ENCODE assay signal across 16 cellular contexts in genomic region chr2:108959401-108959800, GRCh38. TPM values are rescaled to one million over a fixed set of nuclear protein-coding genes. Genes with fewer than 3 reads are reported as not detected.
A peak's percentile ranks its signal among the peaks of the same experiment; 100 is the strongest.
DNase-seq lines count a peak whose midpoint lies in the region; ATAC-seq and TF ChIP-seq lines count a peak whose summit lies in the region.
"Had no signal": no experiment of that assay in that cellular context is flagged by ENCODE, and none has a peak within 500 bp of the region (broad histone marks: within the 10 kb centered on the region; RNA-seq: fewer than 3 reads in every experiment).

No MANE protein-coding gene starts in this region.

- peaks cover 47 to 77% (median 70%) of the 10 kb centered on the region in 4 donors for H3K4me1 Mint-ChIP-seq in naive thymus-derived CD8-positive, alpha-beta T cell

- intact Hi-C loops in left ventricle myocardium superior (cut with micrococcal nuclease) (no loop called here), cardiac septum (cut with DNase I) (no loop called here)

- no peak overlapping the region for H3K27ac ChIP-seq in RWPE1
- H3K27ac ChIP-seq: C4-2B had no signal

- H3K27ac Mint-ChIP-seq in naive thymus-derived CD8-positive, alpha-beta T cell = peak overlapping the region; percentile 90 to 98 (median 94)

- no peaks in the 10 kb centered on the region for H3K9me3 Mint-ChIP-seq in naive thymus-derived CD8-positive, alpha-beta T cell

- CTCF ChIA-PET in RWPE1 (lab: Yijun Ruan, JAX) = interaction anchor here (2.0 kb wide), 1 partner anchor 31 kb away, joined by 6 read pairs; no protein-coding TSS in a partner anchor

- ATAC-seq in left ventricle myocardium superior (peak; percentile 50), esophagus mucosa (peak; percentile 72), HG03135 (IDR thresholded peaks at IDR 0.05; ENCODE audit: unreplicated experiment) (no peak)
- no peak for ATAC-seq in naive thymus-derived CD8-positive, alpha-beta T cell

- H3K36me3 Mint-ChIP-seq in naive thymus-derived CD8-positive, alpha-beta T cell = peaks cover under 1 to 2% (median 1%) of the 10 kb centered on the region in 3 donors

- no peaks in the 10 kb centered on the region for H3K27me3 Mint-ChIP-seq in naive thymus-derived CD8-positive, alpha-beta T cell

- no peak for TF ChIP-seq CTCF in RWPE1 (conservative IDR thresholded peaks at IDR 0.05; ENCODE audit: low read depth)

- peak overlapping the region in 8 of 10 donors; percentile 29 to 90 (median 82) for H3K4me3 Mint-ChIP-seq in naive thymus-derived CD8-positive, alpha-beta T cell

- POLR2A ChIA-PET in RWPE1 (lab: Yijun Ruan, JAX; ENCODE audit: low non-redundant PET) = no interaction called here
- POLR2A ChIA-PET in naive thymus-derived CD8-positive, alpha-beta T cell (lab: Charles Lee) = interaction anchor here (0.6 to 3.8 kb wide), 7 partner anchors 9 to 75 kb away, joined by 3 to 31 read pairs (median 7); no protein-coding TSS in a partner anchor

- DNase-seq in left ventricle myocardium superior (no peak), cardiac septum (ENCODE audit: low spot score) (no peak), RWPE1 (ENCODE audit: low spot score) (peak; percentile 29), ecto neural progenitor cell (ENCODE audit: low spot score) (no peak)
- DNase-seq in naive thymus-derived CD8-positive, alpha-beta T cell = no peak
- no peak for DNase-seq in effector CD4-positive, alpha-beta T cell
- DNase-seq: EL, NCI-H1436, NCI-H2029 treated with DMSO at 0.1 percent for 48 hours, NCI-H510A treated with DMSO at 0.1 percent for 48 hours, SIG-M5 had no signal

RNA-seq across cellular contexts. Expression of gene EDAR, which starts 29.6 kb away (rescaled TPM):
- total RNA-seq in left ventricle myocardium superior (not detected), cardiac septum (not detected), esophagus mucosa (4.8 TPM)
- total RNA-seq in naive thymus-derived CD8-positive, alpha-beta T cell = 10 to 100 TPM; 10.5 to 10.6 TPM
- 10 to 100 TPM in 1 of 3 donors, 1 to 10 TPM in 2; 2.8 to 11.8 (median 5.4) TPM for polyA plus RNA-seq in naive thymus-derived CD8-positive, alpha-beta T cell
- total RNA-seq: H4, K562 had no signal

Comparison
In these comparisons a context has a peak if more than half of its experiments do, and no peak if none do; other contexts are left out.
1. ATAC-seq: peak in left ventricle myocardium superior (single experiment) and esophagus mucosa (single experiment); none in naive thymus-derived CD8-positive, alpha-beta T cell (0 of 2) and HG03135 (single experiment).